Comparison of ENCODE assay signal across 8 cellular contexts in genomic region chr3:184186902-184187207, GRCh38. TPM values are rescaled to one million over a fixed set of nuclear protein-coding genes. Genes with fewer than 3 reads are reported as not detected.
DNase-seq lines count a peak whose midpoint lies in the region; ATAC-seq and TF ChIP-seq lines count a peak whose summit lies in the region.

No MANE protein-coding gene starts in this region.

- POLR2A ChIA-PET in CD8-positive, alpha-beta memory T cell (lab: Charles Lee), result interaction anchor here (0.6 kb wide), 1 partner anchor 36 kb away, joined by 5 read pairs; no protein-coding TSS in a partner anchor

- peaks cover 58% of the 10 kb centered on the region for H3K36me3 ChIP-seq in CD8-positive, alpha-beta memory T cell (ENCODE audit: insufficient read depth, low read length)
- H3K36me3 ChIP-seq in NT2/D1 (ENCODE audit: insufficient read depth, insufficient read length, low read length), result peaks cover 79% of the 10 kb centered on the region
- peaks cover 75% of the 10 kb centered on the region for H3K36me3 ChIP-seq in neutrophil

- TF ChIP-seq CTCF in endothelial cell (IDR thresholded peaks at IDR 0.05; ENCODE audit: unreplicated experiment), result no peak
- no peak for TF ChIP-seq CTCF in neutrophil (IDR thresholded peaks at IDR 0.05)

- H3K9me3 Mint-ChIP-seq in CD8-positive, alpha-beta memory T cell, result no peaks in the 10 kb centered on the region
- H3K9me3 Mint-ChIP-seq in endothelial cell (ENCODE audit: unreplicated experiment), result no peaks in the 10 kb centered on the region

- peaks cover 21% of the 10 kb centered on the region for H3K4me1 ChIP-seq in CD8-positive, alpha-beta memory T cell (ENCODE audit: insufficient read depth, low read length)
- H3K4me1 ChIP-seq in NT2/D1 (ENCODE audit: insufficient read depth, insufficient read length) (peaks cover 6% of the 10 kb centered on the region), neutrophil (ENCODE audit: control insufficient read depth in 1 of 2, insufficient read depth in 1 of 2, low read depth in 1 of 2, low read length in 1 of 2) (peaks cover 24% of the 10 kb centered on the region in 2 experiments)

- no peak for DNase-seq in CD8-positive, alpha-beta memory T cell
- DNase-seq in NT2/D1 (ENCODE audit: low read depth, low spot score) (no peak), endothelial cell (ENCODE audit: low spot score) (no peak), cerebellar cortex (ENCODE audit: low spot score) (no peak), globus pallidus (ENCODE audit: low spot score) (no peak)

- peak overlapping the region; percentile 93 for H3K4me3 ChIP-seq in CD8-positive, alpha-beta memory T cell (ENCODE audit: low read length)
- peak overlapping the region; percentile 98 for H3K4me3 ChIP-seq in NT2/D1 (ENCODE audit: insufficient read length, low read depth)
- H3K4me3 ChIP-seq in neutrophil (ENCODE audit: low read depth in 1 of 2, low read length in 1 of 2), result peak overlapping the region; percentile 84 to 94

- peaks cover 0 to 84% (median 9%) of the 10 kb centered on the region in 3 donors for H3K36me3 Mint-ChIP-seq in CD8-positive, alpha-beta memory T cell
- peaks cover 53% of the 10 kb centered on the region for H3K36me3 Mint-ChIP-seq in endothelial cell (ENCODE audit: low read depth, unreplicated experiment)

- peaks cover 37 to 53% (median 44%) of the 10 kb centered on the region in 3 donors for H3K4me1 Mint-ChIP-seq in CD8-positive, alpha-beta memory T cell
- peaks cover 33% of the 10 kb centered on the region for H3K4me1 Mint-ChIP-seq in endothelial cell (ENCODE audit: unreplicated experiment)

- H3K9me3 ChIP-seq in CD8-positive, alpha-beta memory T cell (ENCODE audit: low read length), result no peaks in the 10 kb centered on the region
- H3K9me3 ChIP-seq in NT2/D1 (ENCODE audit: insufficient read depth, low read length), result no peaks in the 10 kb centered on the region
- H3K9me3 ChIP-seq in neutrophil, result no peaks in the 10 kb centered on the region

- H3K27me3 Mint-ChIP-seq in CD8-positive, alpha-beta memory T cell, result no peaks in the 10 kb centered on the region
- peaks cover 21% of the 10 kb centered on the region for H3K27me3 Mint-ChIP-seq in endothelial cell (ENCODE audit: unreplicated experiment)

- peak overlapping the region; percentile 61 to 99 (median 92) for H3K27ac Mint-ChIP-seq in CD8-positive, alpha-beta memory T cell
- peak overlapping the region; percentile 61 for H3K27ac Mint-ChIP-seq in endothelial cell (ENCODE audit: unreplicated experiment)

- H3K4me3 Mint-ChIP-seq in CD8-positive, alpha-beta memory T cell, result peak overlapping the region; percentile 95 to 98 (median 98)
- peak overlapping the region; percentile 99 for H3K4me3 Mint-ChIP-seq in endothelial cell (ENCODE audit: unreplicated experiment)

- ATAC-seq in HG02642 (IDR thresholded peaks at IDR 0.05; ENCODE audit: poor library complexity, unreplicated experiment) (no peak), HG03460 (IDR thresholded peaks at IDR 0.05; ENCODE audit: unreplicated experiment) (no peak)

- H3K27ac ChIP-seq in CD8-positive, alpha-beta memory T cell (ENCODE audit: low read depth, low read length), result peak overlapping the region; percentile 69
- H3K27ac ChIP-seq in neutrophil, result peak overlapping the region; percentile 87

- peak overlapping the region; percentile 98 for H3K9ac ChIP-seq in NT2/D1 (ENCODE audit: insufficient read length, low read depth)

- CTCF ChIA-PET in CD8-positive, alpha-beta memory T cell (lab: Charles Lee), result interaction anchor here (1.9 to 2.0 kb wide), 2 partner anchors 52 to 63 kb away, joined by 6 to 7 read pairs; partner anchors contain the start of genes EEF1AKMT4 and EIF2B5

- H3K27me3 ChIP-seq in CD8-positive, alpha-beta memory T cell (ENCODE audit: insufficient read depth, low read length, poor library complexity, severe bottlenecking), result no peaks in the 10 kb centered on the region
- H3K27me3 ChIP-seq in NT2/D1 (ENCODE audit: insufficient read depth, insufficient read length), result no peaks in the 10 kb centered on the region
- H3K27me3 ChIP-seq in neutrophil, result no peaks in the 10 kb centered on the region

RNA-seq across cellular contexts. Expression of gene ABCF3, which starts 0.9 kb away (rescaled TPM):
- 10 to 100 TPM; 70.8 to 70.9 TPM for total RNA-seq in CD8-positive, alpha-beta memory T cell
- polyA plus RNA-seq in CD8-positive, alpha-beta memory T cell, result 54.5 TPM
- 68.1 TPM for total RNA-seq in endothelial cell (ENCODE audit: unreplicated experiment)

RNA-seq across cellular contexts. Expression of gene AP2M1, which starts 12.2 kb away (rescaled TPM):
- 100 to 1,000 TPM; 268 to 270 TPM for total RNA-seq in CD8-positive, alpha-beta memory T cell
- 265 TPM for polyA plus RNA-seq in CD8-positive, alpha-beta memory T cell
- total RNA-seq in endothelial cell (ENCODE audit: unreplicated experiment), result 401 TPM

RNA-seq across cellular contexts. Expression of gene DVL3, which starts 31.7 kb away (rescaled TPM):
- total RNA-seq in CD8-positive, alpha-beta memory T cell, result 10 to 100 TPM; 38.5 to 44.0 TPM
- polyA plus RNA-seq in CD8-positive, alpha-beta memory T cell, result 15.4 TPM
- total RNA-seq in endothelial cell (ENCODE audit: unreplicated experiment), result 103 TPM

RNA-seq across cellular contexts. Expression of gene VWA5B2, which starts 42.5 kb away (rescaled TPM):
- total RNA-seq in CD8-positive, alpha-beta memory T cell, result under 1 TPM in 1 of 2 experiments, not detected in 1; 0.11 TPM
- not detected for polyA plus RNA-seq in CD8-positive, alpha-beta memory T cell
- 1.1 TPM for total RNA-seq in endothelial cell (ENCODE audit: unreplicated experiment)

RNA-seq across cellular contexts. Expression of gene EIF2B5, which starts 51.7 kb away (rescaled TPM):
- 10 to 100 TPM; 74.8 to 83.9 TPM for total RNA-seq in CD8-positive, alpha-beta memory T cell
- polyA plus RNA-seq in CD8-positive, alpha-beta memory T cell, result 51.6 TPM
- 37.0 TPM for total RNA-seq in endothelial cell (ENCODE audit: unreplicated experiment)
